ENCODE assay signal across 1 cellular context in the genomic region with DNA sequence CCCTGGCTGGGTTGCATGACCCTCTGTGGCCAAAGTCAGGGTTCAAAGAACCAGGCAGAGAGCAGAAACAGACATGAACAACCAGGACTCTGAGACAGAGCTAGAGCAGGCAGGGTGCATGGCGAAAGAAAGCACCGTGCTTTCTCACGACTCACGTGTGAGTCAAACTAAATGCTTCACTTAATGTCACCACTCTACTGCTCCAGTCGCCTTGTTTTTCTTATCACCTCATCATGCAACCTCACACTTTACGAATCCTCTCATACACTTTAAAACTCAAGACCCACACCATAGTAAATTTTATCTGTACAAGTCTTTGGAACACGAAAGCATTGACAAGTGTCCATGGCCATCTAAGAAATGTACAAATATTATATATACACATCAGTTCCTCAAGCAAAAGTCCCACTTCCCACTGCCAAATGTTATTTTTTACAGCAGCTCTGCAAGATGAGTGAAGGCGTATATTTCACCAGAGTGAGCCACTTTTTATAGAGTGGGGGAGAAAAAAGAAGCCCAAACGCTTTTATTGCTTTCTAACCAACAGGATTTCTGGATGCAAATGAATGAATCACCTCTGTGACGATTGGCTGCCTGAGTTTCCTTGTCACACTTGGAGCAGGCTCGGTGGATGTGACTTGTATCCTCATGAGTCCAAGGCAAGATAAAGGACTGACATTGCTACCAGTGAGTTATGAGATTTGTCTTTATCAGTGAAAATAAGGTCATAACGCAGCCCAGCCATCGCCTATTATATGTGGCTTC.
TF ChIP-seq lines count a peak whose summit lies in the region.

No MANE protein-coding gene starts in this region.

TF ChIP-seq in HEK293, 187 proteins besides CTCF, POLR2A, EP300 and RAD21 (continued from another document):
- TF ChIP-seq, protein P1, sequence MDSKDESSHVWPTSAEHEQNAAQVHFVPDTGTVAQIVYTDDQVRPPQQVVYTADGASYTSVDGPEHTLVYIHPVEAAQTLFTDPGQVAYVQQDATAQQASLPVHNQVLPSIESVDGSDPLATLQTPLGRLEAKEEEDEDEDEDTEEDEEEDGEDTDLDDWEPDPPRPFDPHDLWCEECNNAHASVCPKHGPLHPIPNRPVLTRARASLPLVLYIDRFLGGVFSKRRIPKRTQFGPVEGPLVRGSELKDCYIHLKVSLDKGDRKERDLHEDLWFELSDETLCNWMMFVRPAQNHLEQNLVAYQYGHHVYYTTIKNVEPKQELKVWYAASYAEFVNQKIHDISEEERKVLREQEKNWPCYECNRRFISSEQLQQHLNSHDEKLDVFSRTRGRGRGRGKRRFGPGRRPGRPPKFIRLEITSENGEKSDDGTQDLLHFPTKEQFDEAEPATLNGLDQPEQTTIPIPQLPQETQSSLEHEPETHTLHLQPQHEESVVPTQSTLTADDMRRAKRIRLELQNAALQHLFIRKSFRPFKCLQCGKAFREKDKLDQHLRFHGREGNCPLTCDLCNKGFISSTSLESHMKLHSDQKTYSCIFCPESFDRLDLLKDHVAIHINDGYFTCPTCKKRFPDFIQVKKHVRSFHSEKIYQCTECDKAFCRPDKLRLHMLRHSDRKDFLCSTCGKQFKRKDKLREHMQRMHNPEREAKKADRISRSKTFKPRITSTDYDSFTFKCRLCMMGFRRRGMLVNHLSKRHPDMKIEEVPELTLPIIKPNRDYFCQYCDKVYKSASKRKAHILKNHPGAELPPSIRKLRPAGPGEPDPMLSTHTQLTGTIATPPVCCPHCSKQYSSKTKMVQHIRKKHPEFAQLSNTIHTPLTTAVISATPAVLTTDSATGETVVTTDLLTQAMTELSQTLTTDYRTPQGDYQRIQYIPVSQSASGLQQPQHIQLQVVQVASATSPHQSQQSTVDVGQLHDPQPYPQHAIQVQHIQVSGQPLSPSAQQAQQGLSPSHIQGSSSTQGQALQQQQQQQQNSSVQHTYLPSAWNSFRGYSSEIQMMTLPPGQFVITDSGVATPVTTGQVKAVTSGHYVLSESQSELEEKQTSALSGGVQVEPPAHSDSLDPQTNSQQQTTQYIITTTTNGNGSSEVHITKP (tag by site-specific recombination; IDR thresholded peaks at IDR 0.05) = peak; percentile 92
- TF ChIP-seq ZEB2 (tag by site-specific recombination; IDR thresholded peaks at IDR 0.05) = peak; percentile 67; the same call in 1 of the 2 replicates
- peak; percentile 80 for TF ChIP-seq TSHZ1 (tag by site-specific recombination; IDR thresholded peaks at IDR 0.05; ENCODE audit: borderline replicate concordance)
- peak; percentile 76 for TF ChIP-seq OSR2 (tag by site-specific recombination; IDR thresholded peaks at IDR 0.05)
- 0 out of 2 replicates have a peak, but pooled peaks have one; percentile 29 for TF ChIP-seq KLF10 (tag by site-specific recombination; IDR thresholded peaks at IDR 0.05)
- peak; percentile 91 for TF ChIP-seq ZBTB17 (tag by site-specific recombination; IDR thresholded peaks at IDR 0.05)
- TF ChIP-seq MZF1 (tag by site-specific recombination; IDR thresholded peaks at IDR 0.05; ENCODE audit: borderline replicate concordance) = peak; percentile 47; the same call in 1 of the 2 replicates
- no peak for TF ChIP-seq SP3 (tag by site-specific recombination; IDR thresholded peaks at IDR 0.05)
- TF ChIP-seq ZNF660 (tag by site-specific recombination; IDR thresholded peaks at IDR 0.05) = no peak
- no peak for TF ChIP-seq IKZF3 (tag by site-specific recombination; IDR thresholded peaks at IDR 0.05)
- peak; percentile 71; the same call in 1 of the 2 replicates for TF ChIP-seq ZNF501 (tag by site-specific recombination; IDR thresholded peaks at IDR 0.05)
- TF ChIP-seq PRDM6 (tag by site-specific recombination; IDR thresholded peaks at IDR 0.05) = peak; percentile 88
- no peak for TF ChIP-seq ZNF138 (tag by site-specific recombination; IDR thresholded peaks at IDR 0.05; ENCODE audit: borderline replicate concordance)
- no peak for TF ChIP-seq ZNF707 (tag by site-specific recombination; IDR thresholded peaks at IDR 0.05)
- TF ChIP-seq ZNF664 (tag by site-specific recombination; IDR thresholded peaks at IDR 0.05) = peak; percentile 61
- peak; percentile 47; the same call in 1 of the 2 replicates for TF ChIP-seq ZSCAN5A (tag by site-specific recombination; IDR thresholded peaks at IDR 0.05)
- TF ChIP-seq ZNF404 (tag by site-specific recombination; IDR thresholded peaks at IDR 0.05) = no peak
- no peak for TF ChIP-seq ZNF521 (tag by site-specific recombination; IDR thresholded peaks at IDR 0.05)
- TF ChIP-seq, protein P2, sequence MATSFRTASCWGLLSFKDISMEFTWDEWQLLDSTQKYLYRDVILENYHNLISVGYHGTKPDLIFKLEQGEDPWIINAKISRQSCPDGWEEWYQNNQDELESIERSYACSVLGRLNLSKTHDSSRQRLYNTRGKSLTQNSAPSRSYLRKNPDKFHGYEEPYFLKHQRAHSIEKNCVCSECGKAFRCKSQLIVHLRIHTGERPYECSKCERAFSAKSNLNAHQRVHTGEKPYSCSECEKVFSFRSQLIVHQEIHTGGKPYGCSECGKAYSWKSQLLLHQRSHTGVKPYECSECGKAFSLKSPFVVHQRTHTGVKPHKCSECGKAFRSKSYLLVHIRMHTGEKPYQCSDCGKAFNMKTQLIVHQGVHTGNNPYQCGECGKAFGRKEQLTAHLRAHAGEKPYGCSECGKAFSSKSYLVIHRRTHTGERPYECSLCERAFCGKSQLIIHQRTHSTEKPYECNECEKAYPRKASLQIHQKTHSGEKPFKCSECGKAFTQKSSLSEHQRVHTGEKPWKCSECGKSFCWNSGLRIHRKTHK (tag by site-specific recombination; IDR thresholded peaks at IDR 0.05) = no peak
- no peak; the same call in 1 of the 2 replicates for TF ChIP-seq ZNF324 (tag by site-specific recombination; IDR thresholded peaks at IDR 0.05)
- TF ChIP-seq ZFP69B (tag by site-specific recombination; IDR thresholded peaks at IDR 0.05) = peak; percentile 86
- TF ChIP-seq ZSCAN30 (tag by site-specific recombination; IDR thresholded peaks at IDR 0.05) = peak; percentile 19; the same call in 1 of the 2 replicates
- 0 out of 2 replicates have a peak, but pooled peaks have one; percentile 57 for TF ChIP-seq WT1 (tag by site-specific recombination; IDR thresholded peaks at IDR 0.05)
- TF ChIP-seq ZNF10 (tag by site-specific recombination; IDR thresholded peaks at IDR 0.05) = peak; percentile 69
- peak; percentile 50 for TF ChIP-seq SP2 (tag by site-specific recombination; IDR thresholded peaks at IDR 0.05)
TF ChIP-seq in HEK293: peak in this region for 58.
